9 cellular contexts compared by ENCODE assay signal in the genomic region with DNA sequence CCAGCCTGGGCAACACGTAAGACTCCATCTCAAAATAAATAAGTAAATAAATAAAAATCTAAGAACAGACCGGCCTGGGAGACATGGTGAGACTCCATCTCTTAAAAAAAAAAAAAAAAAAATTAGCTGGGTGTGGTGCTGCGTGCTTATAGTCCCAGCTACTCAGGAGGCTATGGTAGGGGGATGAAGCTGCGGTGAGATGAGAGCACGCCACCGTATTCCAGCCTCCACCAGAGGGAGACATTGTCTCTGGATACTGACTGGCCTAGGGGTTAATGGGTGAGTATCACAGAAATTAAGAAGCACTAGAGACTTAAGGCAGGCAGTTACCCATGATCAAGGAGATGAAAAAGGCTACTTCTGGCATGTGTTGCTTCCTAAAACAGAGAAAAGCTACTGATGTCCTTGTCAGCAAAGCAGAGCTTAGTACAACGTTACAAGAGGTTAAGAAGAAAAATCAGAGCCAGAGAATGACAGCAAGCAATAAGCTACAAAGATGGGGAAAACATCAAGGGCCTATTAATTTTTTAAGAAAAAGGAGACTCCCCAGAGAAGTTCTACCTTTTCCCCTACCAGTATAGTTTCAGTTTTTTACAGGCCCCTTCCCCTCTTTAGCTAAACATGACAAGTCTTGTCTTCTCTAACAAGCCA. TPM values are rescaled to one million over a fixed set of nuclear protein-coding genes. Genes with fewer than 3 reads are reported as not detected.
DNase-seq lines count a peak whose midpoint lies in the region; ATAC-seq, FAIRE-seq and TF ChIP-seq lines count a peak whose summit lies in the region.
"Had no signal": no experiment of that assay in that cellular context is flagged by ENCODE, and none has a peak within 500 bp of the region (broad histone marks: within the 10 kb centered on the region; RNA-seq: fewer than 3 reads in every experiment).

No MANE protein-coding gene starts in this region.

- H3K4me1 Mint-ChIP-seq in naive thymus-derived CD4-positive, alpha-beta T cell = peaks cover 13 to 53% (median 18%) of the 10 kb centered on the region in 7 donors
- H3K4me1 Mint-ChIP-seq in stimulated activated naive CD8-positive, alpha-beta T cell treated with anti-CD3 and anti-CD28 coated beads, Interleukin-15, amount 100 ng/mL, for 72 hours = peaks cover 34% of the 10 kb centered on the region

- no peak overlapping the region for H3K27ac ChIP-seq in esophagus muscularis mucosa (replicated peaks in 1 of 4)
- H3K27ac ChIP-seq in naive thymus-derived CD4-positive, alpha-beta T cell (ENCODE audit: low read depth, low read length) = no peak overlapping the region
- H3K27ac ChIP-seq: BLaER1 had no signal

- H3K36me3 ChIP-seq in esophagus muscularis mucosa = peaks cover 50 to 83% (median 73%) of the 10 kb centered on the region in 4 donors
- H3K36me3 ChIP-seq in naive thymus-derived CD4-positive, alpha-beta T cell (ENCODE audit: control insufficient read depth in 2 of 3, insufficient read depth in 3 of 3, low read length in 3 of 3) = peaks cover 19 to 69% (median 45%) of the 10 kb centered on the region in 3 experiments

- H3K27me3 Mint-ChIP-seq in naive thymus-derived CD4-positive, alpha-beta T cell = no peaks in the 10 kb centered on the region
- H3K27me3 Mint-ChIP-seq in stimulated activated naive CD8-positive, alpha-beta T cell treated with anti-CD3 and anti-CD28 coated beads, Interleukin-15, amount 100 ng/mL, for 72 hours = no peaks in the 10 kb centered on the region

- H3K4me1 ChIP-seq in esophagus muscularis mucosa = peaks cover 0 to 3% (median 0%) of the 10 kb centered on the region in 4 donors
- H3K4me1 ChIP-seq in naive thymus-derived CD4-positive, alpha-beta T cell (ENCODE audit: control insufficient read depth in 2 of 2, insufficient read depth in 2 of 2, low read length in 2 of 2) = peaks cover 7% of the 10 kb centered on the region in 2 donors

- TF ChIP-seq POLR2A in esophagus muscularis mucosa (IDR thresholded peaks at IDR 0.05; ENCODE audit: low read depth) = no peak

- TF ChIP-seq CTCF in esophagus muscularis mucosa (IDR thresholded peaks at IDR 0.05) = peak; percentile 65 to 79 (median 69)

- DNase-seq in NCI-H510A treated with DMSO at 0.1 percent for 48 hours (lab: John Stamatoyannopoulos, UW) = peak; percentile 58
- DNase-seq in NCI-H510A (lab: John Stamatoyannopoulos, UW) = no peak
- DNase-seq in HTR-8/SVneo (ENCODE audit: insufficient read length, low spot score) = peak; percentile 75
- peak; percentile 54 for DNase-seq in NOMO-1 treated with dmso at 0.1 percent for 144 hours (lab: John Stamatoyannopoulos, UW; ENCODE audit: unreplicated experiment)
- peak; percentile 55 for DNase-seq in activated T-cell treated with anti-CD3 and anti-CD28 coated beads for 24 hours (ENCODE audit: low read depth)
- no peak for DNase-seq in esophagus muscularis mucosa (ENCODE audit: extremely low spot score)
- peak; percentile 33 to 81 (median 75) for DNase-seq in naive thymus-derived CD4-positive, alpha-beta T cell
- peak; percentile 62 to 68 for DNase-seq in stimulated activated naive CD8-positive, alpha-beta T cell treated with anti-CD3 and anti-CD28 coated beads, Interleukin-15, amount 100 ng/mL, for 72 hours

- POLR2A ChIA-PET in naive thymus-derived CD4-positive, alpha-beta T cell (lab: Charles Lee) = interaction anchor here (0.7 to 2.6 kb wide), 7 partner anchors 9 to 869 kb away, joined by 3 to 12 read pairs (median 3); a partner anchor contains a TSS

- WGBS in esophagus muscularis mucosa = 32% methylated on average over 7 of the region's 7 CpGs

- H3K36me3 Mint-ChIP-seq in naive thymus-derived CD4-positive, alpha-beta T cell = peaks cover 4 to 41% (median 19%) of the 10 kb centered on the region in 5 donors

- peak overlapping the region in 6 of 9 donors; percentile 4 to 82 (median 54) for H3K27ac Mint-ChIP-seq in naive thymus-derived CD4-positive, alpha-beta T cell
- H3K27ac Mint-ChIP-seq in stimulated activated naive CD8-positive, alpha-beta T cell treated with anti-CD3 and anti-CD28 coated beads, Interleukin-15, amount 100 ng/mL, for 72 hours = peak overlapping the region in 1 of 2 donors; percentile 72

- peaks cover 0 to 1% (median 0%) of the 10 kb centered on the region in 11 donors for H3K9me3 Mint-ChIP-seq in naive thymus-derived CD4-positive, alpha-beta T cell
- no peaks in the 10 kb centered on the region for H3K9me3 Mint-ChIP-seq in stimulated activated naive CD8-positive, alpha-beta T cell treated with anti-CD3 and anti-CD28 coated beads, Interleukin-15, amount 100 ng/mL, for 72 hours

- H3K4me3 ChIP-seq in esophagus muscularis mucosa = no peak overlapping the region
- H3K4me3 ChIP-seq in naive thymus-derived CD4-positive, alpha-beta T cell (ENCODE audit: low read length) = no peak overlapping the region
- H3K4me3 ChIP-seq: BLaER1 had no signal

- no peaks in the 10 kb centered on the region for H3K27me3 ChIP-seq in esophagus muscularis mucosa
- H3K27me3 ChIP-seq in naive thymus-derived CD4-positive, alpha-beta T cell (ENCODE audit: control insufficient read depth in 2 of 2, insufficient read depth in 2 of 2, low read length in 2 of 2) = no peaks in the 10 kb centered on the region
- H3K27me3 ChIP-seq: BLaER1 had no signal

- TF ChIP-seq EP300 in esophagus muscularis mucosa (IDR thresholded peaks at IDR 0.05) = no peak

- H3K4me3 Mint-ChIP-seq in naive thymus-derived CD4-positive, alpha-beta T cell = peak overlapping the region in 1 of 10 donors; percentile 44
- H3K4me3 Mint-ChIP-seq in stimulated activated naive CD8-positive, alpha-beta T cell treated with anti-CD3 and anti-CD28 coated beads, Interleukin-15, amount 100 ng/mL, for 72 hours = no peak overlapping the region

- ATAC-seq in naive thymus-derived CD4-positive, alpha-beta T cell = peak; percentile 100
- ATAC-seq in stimulated activated naive CD8-positive, alpha-beta T cell treated with anti-CD3 and anti-CD28 coated beads, Interleukin-15, amount 100 ng/mL, for 72 hours = peak; percentile 100

- CTCF ChIA-PET in naive thymus-derived CD4-positive, alpha-beta T cell (lab: Charles Lee) = interaction anchor here (0.6 to 7.7 kb wide), 18 partner anchors 9 to 163 kb away, joined by 3 to 209 read pairs (median 5); no protein-coding TSS in a partner anchor

- H3K9me3 ChIP-seq in esophagus muscularis mucosa = no peaks in the 10 kb centered on the region
- H3K9me3 ChIP-seq in naive thymus-derived CD4-positive, alpha-beta T cell (ENCODE audit: control insufficient read depth in 2 of 3, low read length in 3 of 3) = no peaks in the 10 kb centered on the region
- H3K9me3 ChIP-seq: BLaER1 had no signal

- intact Hi-C loops in esophagus muscularis mucosa (cut with DNase I) = loop anchor here (2.0 to 10.0 kb wide), 2 partner anchors 123 to 451 kb away; no protein-coding TSS in a partner anchor
- intact Hi-C loops in naive thymus-derived CD4-positive, alpha-beta T cell (cut with micrococcal nuclease) = loop anchor here (1.0 kb wide), 6 partner anchors 8 to 446 kb away; no protein-coding TSS in a partner anchor

- peak; percentile 91 for FAIRE-seq in HTR-8/SVneo (lab: Jason Lieb, UNC)

RNA-seq across cellular contexts. Expression of a gene that starts 8.6 kb away (rescaled TPM):
- 10 to 100 TPM; 47.5 to 81.3 (median 57.7) TPM for total RNA-seq in esophagus muscularis mucosa
- total RNA-seq in naive thymus-derived CD4-positive, alpha-beta T cell = 100 to 1,000 TPM in 3 of 5 experiments, 10 to 100 TPM in 2; 51.3 to 417 (median 144) TPM
- polyA plus RNA-seq in naive thymus-derived CD4-positive, alpha-beta T cell = 10 to 100 TPM; 12.6 to 23.7 TPM

Comparison
In these comparisons a context has a peak if more than half of its experiments do, and no peak if none do; other contexts are left out.
1. DNase-seq: peak in NCI-H510A treated with DMSO at 0.1 percent for 48 hours (single experiment), HTR-8/SVneo (single experiment), NOMO-1 treated with dmso at 0.1 percent for 144 hours (single experiment), activated T-cell treated with anti-CD3 and anti-CD28 coated beads for 24 hours (single experiment), naive thymus-derived CD4-positive, alpha-beta T cell (9 of 9) and stimulated activated naive CD8-positive, alpha-beta T cell treated with anti-CD3 and anti-CD28 coated beads, Interleukin-15, amount 100 ng/mL, for 72 hours (2 of 2); none in NCI-H510A (single experiment) and esophagus muscularis mucosa (single experiment).